Comparison of ENCODE assay signal across 22 cellular contexts in genomic region chr10:62665771-62666170, GRCh38.
DNase-seq lines count a peak whose midpoint lies in the region; ATAC-seq lines count a peak whose summit lies in the region.
"Had no signal": no experiment of that assay in that cellular context is flagged by ENCODE, and none has a peak within 500 bp of the region (broad histone marks: within the 10 kb centered on the region; RNA-seq: fewer than 3 reads in every experiment).

No MANE protein-coding gene starts in this region.

- ATAC-seq in HG02642 (IDR thresholded peaks at IDR 0.05; ENCODE audit: poor library complexity, unreplicated experiment) (no peak), HG03280 (IDR thresholded peaks at IDR 0.05; ENCODE audit: unreplicated experiment) (no peak)

- peak; percentile 17 for DNase-seq in NCI-H1048 (lab: John Stamatoyannopoulos, UW)
- peak; percentile 3 for DNase-seq in NCI-H748 treated with DMSO at 0.1 percent for 48 hours (lab: John Stamatoyannopoulos, UW)
- peak; percentile 82 for DNase-seq in globus pallidus (ENCODE audit: low spot score)
- peak; percentile 80 for DNase-seq in superior temporal gyrus (ENCODE audit: extremely low spot score)
- no peak for DNase-seq in activated CD8-positive, alpha-beta memory T cell treated with anti-CD3 and anti-CD28 coated beads for 24 hours
- DNase-seq: CD4-positive, alpha-beta T cell; COR-L47; DMS79; EL; GDM1; GOT3; HFFc6; NCI-H1092 treated with DMSO at 0.1 percent for 48 hours; NCI-H1436; NCI-H187; NCI-H2081 treated with DMSO at 0.1 percent for 48 hours; NCI-H2171; NCI-H226; NCI-H510A treated with DMSO at 0.1 percent for 48 hours; SHP77 had no signal
